In the genomic region with DNA sequence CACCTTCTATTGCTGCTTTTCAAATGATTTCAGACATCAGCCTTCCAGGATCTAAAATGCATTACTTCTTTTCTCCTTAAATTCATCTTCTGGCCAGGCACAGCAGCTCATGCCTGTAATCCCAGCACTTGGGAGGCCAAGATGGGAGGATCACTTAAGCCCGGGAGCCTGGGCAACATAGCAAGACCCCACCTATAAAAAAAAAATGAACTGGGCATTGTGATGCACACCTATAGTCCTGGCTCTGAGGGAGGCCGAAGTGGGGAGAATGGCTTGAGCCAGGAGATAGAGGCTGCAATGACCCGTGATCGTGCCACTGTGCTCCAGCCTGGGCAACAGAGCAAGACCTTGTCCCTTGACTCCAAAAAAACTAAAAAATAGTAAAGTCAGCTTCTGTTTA, we compare ENCODE assay signal across 3 cellular contexts.
TF ChIP-seq lines count a peak whose summit lies in the region.

No MANE protein-coding gene starts in this region.

TF ChIP-seq in A549, 52 proteins besides CTCF, POLR2A, EP300 and RAD21:
- TF ChIP-seq RARB (CRISPR knock-in tag; IDR thresholded peaks at IDR 0.05) (no peak), KDM5A (IDR thresholded peaks at IDR 0.05) (no peak), NR3C1 (IDR thresholded peaks at IDR 0.05) (no peak), NFE2L2 (conservative IDR thresholded peaks at IDR 0.05; ENCODE audit: low read length) (no peak), CHD2 (IDR thresholded peaks at IDR 0.05; ENCODE audit: low read length, partially characterized antibody) (no peak), HDAC2 (IDR thresholded peaks at IDR 0.05) (no peak), HOXB5 (CRISPR knock-in tag; IDR thresholded peaks at IDR 0.05) (no peak), MAFK (IDR thresholded peaks at IDR 0.05; ENCODE audit: partially characterized antibody) (no peak), GATA3 (IDR thresholded peaks at IDR 0.05; ENCODE audit: borderline replicate concordance) (no peak), RCOR1 (IDR thresholded peaks at IDR 0.05; ENCODE audit: low read depth, low read length) (no peak), EHF (CRISPR knock-in tag; IDR thresholded peaks at IDR 0.05) (no peak), FOXS1 (CRISPR knock-in tag; IDR thresholded peaks at IDR 0.05) (no peak), RFX5 (IDR thresholded peaks at IDR 0.05) (no peak), SMC3 (IDR thresholded peaks at IDR 0.05) (no peak), ZFP36 (IDR thresholded peaks at IDR 0.05; ENCODE audit: borderline replicate concordance, partially characterized antibody) (no peak)
- TF ChIP-seq, protein P1, sequence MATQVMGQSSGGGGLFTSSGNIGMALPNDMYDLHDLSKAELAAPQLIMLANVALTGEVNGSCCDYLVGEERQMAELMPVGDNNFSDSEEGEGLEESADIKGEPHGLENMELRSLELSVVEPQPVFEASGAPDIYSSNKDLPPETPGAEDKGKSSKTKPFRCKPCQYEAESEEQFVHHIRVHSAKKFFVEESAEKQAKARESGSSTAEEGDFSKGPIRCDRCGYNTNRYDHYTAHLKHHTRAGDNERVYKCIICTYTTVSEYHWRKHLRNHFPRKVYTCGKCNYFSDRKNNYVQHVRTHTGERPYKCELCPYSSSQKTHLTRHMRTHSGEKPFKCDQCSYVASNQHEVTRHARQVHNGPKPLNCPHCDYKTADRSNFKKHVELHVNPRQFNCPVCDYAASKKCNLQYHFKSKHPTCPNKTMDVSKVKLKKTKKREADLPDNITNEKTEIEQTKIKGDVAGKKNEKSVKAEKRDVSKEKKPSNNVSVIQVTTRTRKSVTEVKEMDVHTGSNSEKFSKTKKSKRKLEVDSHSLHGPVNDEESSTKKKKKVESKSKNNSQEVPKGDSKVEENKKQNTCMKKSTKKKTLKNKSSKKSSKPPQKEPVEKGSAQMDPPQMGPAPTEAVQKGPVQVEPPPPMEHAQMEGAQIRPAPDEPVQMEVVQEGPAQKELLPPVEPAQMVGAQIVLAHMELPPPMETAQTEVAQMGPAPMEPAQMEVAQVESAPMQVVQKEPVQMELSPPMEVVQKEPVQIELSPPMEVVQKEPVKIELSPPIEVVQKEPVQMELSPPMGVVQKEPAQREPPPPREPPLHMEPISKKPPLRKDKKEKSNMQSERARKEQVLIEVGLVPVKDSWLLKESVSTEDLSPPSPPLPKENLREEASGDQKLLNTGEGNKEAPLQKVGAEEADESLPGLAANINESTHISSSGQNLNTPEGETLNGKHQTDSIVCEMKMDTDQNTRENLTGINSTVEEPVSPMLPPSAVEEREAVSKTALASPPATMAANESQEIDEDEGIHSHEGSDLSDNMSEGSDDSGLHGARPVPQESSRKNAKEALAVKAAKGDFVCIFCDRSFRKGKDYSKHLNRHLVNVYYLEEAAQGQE (IDR thresholded peaks at IDR 0.05), result no peak
- TF ChIP-seq, protein P2, sequence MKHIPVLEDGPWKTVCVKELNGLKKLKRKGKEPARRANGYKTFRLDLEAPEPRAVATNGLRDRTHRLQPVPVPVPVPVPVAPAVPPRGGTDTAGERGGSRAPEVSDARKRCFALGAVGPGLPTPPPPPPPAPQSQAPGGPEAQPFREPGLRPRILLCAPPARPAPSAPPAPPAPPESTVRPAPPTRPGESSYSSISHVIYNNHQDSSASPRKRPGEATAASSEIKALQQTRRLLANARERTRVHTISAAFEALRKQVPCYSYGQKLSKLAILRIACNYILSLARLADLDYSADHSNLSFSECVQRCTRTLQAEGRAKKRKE (CRISPR knock-in tag; IDR thresholded peaks at IDR 0.05; ENCODE audit: low read depth), result no peak

TF ChIP-seq in H1, 55 proteins besides CTCF, POLR2A, EP300 and RAD21:
- TF ChIP-seq CHD1 (IDR thresholded peaks at IDR 0.05; ENCODE audit: low read depth, low read length), result no peak
- TF ChIP-seq, protein P3, sequence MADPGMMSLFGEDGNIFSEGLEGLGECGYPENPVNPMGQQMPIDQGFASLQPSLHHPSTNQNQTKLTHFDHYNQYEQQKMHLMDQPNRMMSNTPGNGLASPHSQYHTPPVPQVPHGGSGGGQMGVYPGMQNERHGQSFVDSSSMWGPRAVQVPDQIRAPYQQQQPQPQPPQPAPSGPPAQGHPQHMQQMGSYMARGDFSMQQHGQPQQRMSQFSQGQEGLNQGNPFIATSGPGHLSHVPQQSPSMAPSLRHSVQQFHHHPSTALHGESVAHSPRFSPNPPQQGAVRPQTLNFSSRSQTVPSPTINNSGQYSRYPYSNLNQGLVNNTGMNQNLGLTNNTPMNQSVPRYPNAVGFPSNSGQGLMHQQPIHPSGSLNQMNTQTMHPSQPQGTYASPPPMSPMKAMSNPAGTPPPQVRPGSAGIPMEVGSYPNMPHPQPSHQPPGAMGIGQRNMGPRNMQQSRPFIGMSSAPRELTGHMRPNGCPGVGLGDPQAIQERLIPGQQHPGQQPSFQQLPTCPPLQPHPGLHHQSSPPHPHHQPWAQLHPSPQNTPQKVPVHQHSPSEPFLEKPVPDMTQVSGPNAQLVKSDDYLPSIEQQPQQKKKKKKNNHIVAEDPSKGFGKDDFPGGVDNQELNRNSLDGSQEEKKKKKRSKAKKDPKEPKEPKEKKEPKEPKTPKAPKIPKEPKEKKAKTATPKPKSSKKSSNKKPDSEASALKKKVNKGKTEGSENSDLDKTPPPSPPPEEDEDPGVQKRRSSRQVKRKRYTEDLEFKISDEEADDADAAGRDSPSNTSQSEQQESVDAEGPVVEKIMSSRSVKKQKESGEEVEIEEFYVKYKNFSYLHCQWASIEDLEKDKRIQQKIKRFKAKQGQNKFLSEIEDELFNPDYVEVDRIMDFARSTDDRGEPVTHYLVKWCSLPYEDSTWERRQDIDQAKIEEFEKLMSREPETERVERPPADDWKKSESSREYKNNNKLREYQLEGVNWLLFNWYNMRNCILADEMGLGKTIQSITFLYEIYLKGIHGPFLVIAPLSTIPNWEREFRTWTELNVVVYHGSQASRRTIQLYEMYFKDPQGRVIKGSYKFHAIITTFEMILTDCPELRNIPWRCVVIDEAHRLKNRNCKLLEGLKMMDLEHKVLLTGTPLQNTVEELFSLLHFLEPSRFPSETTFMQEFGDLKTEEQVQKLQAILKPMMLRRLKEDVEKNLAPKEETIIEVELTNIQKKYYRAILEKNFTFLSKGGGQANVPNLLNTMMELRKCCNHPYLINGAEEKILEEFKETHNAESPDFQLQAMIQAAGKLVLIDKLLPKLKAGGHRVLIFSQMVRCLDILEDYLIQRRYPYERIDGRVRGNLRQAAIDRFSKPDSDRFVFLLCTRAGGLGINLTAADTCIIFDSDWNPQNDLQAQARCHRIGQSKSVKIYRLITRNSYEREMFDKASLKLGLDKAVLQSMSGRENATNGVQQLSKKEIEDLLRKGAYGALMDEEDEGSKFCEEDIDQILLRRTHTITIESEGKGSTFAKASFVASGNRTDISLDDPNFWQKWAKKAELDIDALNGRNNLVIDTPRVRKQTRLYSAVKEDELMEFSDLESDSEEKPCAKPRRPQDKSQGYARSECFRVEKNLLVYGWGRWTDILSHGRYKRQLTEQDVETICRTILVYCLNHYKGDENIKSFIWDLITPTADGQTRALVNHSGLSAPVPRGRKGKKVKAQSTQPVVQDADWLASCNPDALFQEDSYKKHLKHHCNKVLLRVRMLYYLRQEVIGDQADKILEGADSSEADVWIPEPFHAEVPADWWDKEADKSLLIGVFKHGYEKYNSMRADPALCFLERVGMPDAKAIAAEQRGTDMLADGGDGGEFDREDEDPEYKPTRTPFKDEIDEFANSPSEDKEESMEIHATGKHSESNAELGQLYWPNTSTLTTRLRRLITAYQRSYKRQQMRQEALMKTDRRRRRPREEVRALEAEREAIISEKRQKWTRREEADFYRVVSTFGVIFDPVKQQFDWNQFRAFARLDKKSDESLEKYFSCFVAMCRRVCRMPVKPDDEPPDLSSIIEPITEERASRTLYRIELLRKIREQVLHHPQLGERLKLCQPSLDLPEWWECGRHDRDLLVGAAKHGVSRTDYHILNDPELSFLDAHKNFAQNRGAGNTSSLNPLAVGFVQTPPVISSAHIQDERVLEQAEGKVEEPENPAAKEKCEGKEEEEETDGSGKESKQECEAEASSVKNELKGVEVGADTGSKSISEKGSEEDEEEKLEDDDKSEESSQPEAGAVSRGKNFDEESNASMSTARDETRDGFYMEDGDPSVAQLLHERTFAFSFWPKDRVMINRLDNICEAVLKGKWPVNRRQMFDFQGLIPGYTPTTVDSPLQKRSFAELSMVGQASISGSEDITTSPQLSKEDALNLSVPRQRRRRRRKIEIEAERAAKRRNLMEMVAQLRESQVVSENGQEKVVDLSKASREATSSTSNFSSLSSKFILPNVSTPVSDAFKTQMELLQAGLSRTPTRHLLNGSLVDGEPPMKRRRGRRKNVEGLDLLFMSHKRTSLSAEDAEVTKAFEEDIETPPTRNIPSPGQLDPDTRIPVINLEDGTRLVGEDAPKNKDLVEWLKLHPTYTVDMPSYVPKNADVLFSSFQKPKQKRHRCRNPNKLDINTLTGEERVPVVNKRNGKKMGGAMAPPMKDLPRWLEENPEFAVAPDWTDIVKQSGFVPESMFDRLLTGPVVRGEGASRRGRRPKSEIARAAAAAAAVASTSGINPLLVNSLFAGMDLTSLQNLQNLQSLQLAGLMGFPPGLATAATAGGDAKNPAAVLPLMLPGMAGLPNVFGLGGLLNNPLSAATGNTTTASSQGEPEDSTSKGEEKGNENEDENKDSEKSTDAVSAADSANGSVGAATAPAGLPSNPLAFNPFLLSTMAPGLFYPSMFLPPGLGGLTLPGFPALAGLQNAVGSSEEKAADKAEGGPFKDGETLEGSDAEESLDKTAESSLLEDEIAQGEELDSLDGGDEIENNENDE (IDR thresholded peaks at IDR 0.05; ENCODE audit: insufficient replicate concordance, low read length), result no peak
- TF ChIP-seq EGR1 (IDR thresholded peaks at IDR 0.05; ENCODE audit: borderline replicate concordance, low read depth, low read length), result no peak
- peak; percentile 49; the same call in 1 of the 2 replicates for TF ChIP-seq KDM1A (IDR thresholded peaks at IDR 0.05; ENCODE audit: borderline replicate concordance, low read length)
- TF ChIP-seq SUZ12 (IDR thresholded peaks at IDR 0.05; ENCODE audit: low read length), result no peak

TF ChIP-seq in SK-N-SH, 30 proteins besides CTCF, POLR2A, EP300 and RAD21:
- TF ChIP-seq TAF1 (IDR thresholded peaks at IDR 0.05; ENCODE audit: borderline replicate concordance, low read depth, low read length) (no peak), NRF1 (IDR thresholded peaks at IDR 0.05; ENCODE audit: low read depth, low read length) (no peak), SMC3 (IDR thresholded peaks at IDR 0.05; ENCODE audit: low read depth, low read length) (no peak), MXI1 (IDR thresholded peaks at IDR 0.05; ENCODE audit: low read depth, low read length) (no peak), FOSL2 (IDR thresholded peaks at IDR 0.05; ENCODE audit: borderline replicate concordance, low read depth) (no peak), CHD2 (IDR thresholded peaks at IDR 0.05; ENCODE audit: low read length, partially characterized antibody) (no peak), RFX5 (IDR thresholded peaks at IDR 0.05; ENCODE audit: low read length) (no peak), YY1 (IDR thresholded peaks at IDR 0.05; ENCODE audit: low read depth) (no peak), TCF12 (IDR thresholded peaks at IDR 0.05) (no peak)
- TF ChIP-seq, protein P1 (IDR thresholded peaks at IDR 0.05; ENCODE audit: low read depth, low read length), result no peak
- TF ChIP-seq, protein P4, sequence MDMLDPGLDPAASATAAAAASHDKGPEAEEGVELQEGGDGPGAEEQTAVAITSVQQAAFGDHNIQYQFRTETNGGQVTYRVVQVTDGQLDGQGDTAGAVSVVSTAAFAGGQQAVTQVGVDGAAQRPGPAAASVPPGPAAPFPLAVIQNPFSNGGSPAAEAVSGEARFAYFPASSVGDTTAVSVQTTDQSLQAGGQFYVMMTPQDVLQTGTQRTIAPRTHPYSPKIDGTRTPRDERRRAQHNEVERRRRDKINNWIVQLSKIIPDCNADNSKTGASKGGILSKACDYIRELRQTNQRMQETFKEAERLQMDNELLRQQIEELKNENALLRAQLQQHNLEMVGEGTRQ (IDR thresholded peaks at IDR 0.05; ENCODE audit: borderline replicate concordance, low read depth, low read length), result no peak
- TF ChIP-seq, protein P5, sequence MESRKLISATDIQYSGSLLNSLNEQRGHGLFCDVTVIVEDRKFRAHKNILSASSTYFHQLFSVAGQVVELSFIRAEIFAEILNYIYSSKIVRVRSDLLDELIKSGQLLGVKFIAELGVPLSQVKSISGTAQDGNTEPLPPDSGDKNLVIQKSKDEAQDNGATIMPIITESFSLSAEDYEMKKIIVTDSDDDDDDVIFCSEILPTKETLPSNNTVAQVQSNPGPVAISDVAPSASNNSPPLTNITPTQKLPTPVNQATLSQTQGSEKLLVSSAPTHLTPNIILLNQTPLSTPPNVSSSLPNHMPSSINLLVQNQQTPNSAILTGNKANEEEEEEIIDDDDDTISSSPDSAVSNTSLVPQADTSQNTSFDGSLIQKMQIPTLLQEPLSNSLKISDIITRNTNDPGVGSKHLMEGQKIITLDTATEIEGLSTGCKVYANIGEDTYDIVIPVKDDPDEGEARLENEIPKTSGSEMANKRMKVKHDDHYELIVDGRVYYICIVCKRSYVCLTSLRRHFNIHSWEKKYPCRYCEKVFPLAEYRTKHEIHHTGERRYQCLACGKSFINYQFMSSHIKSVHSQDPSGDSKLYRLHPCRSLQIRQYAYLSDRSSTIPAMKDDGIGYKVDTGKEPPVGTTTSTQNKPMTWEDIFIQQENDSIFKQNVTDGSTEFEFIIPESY (IDR thresholded peaks at IDR 0.05; ENCODE audit: borderline replicate concordance, low read depth), result no peak
